ENCODE assay signal across 21 cellular contexts in the genomic region with DNA sequence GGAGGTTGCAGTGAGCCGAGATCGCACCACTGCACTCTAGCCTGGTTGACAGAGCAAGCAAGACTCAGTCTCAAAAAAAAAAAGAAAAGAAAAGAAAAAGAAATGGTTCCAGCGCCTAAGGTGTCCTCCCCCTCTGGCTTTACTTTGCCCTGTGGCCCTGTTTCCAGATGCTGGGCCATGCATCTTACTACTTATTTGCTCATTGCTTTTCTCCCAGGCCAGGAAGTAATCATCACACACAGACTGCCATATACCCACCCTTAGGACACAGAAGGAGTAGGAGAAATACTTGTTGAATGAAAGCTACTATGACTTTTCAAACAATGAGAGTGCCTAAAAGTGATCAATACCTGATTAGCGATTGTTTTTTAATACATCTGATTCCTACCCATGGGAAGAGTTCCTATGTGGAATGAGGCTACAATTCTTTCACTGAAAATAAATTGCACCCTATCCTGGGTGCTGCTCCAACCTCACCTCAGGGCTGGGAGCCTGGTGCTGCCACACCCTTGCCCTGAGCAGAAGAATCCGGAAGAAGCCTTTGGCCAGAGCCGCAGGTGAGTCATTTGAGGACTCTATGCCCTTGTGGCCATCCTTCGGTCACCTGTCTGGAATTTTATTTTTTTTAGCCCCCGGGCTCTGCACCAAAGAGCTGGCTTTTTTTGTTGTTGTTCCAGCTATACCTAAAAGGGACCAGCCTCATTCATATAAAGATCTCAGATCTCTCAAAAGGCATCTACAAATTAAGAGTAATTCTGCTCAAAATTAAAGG. TPM values are rescaled to one million over a fixed set of nuclear protein-coding genes. Genes with fewer than 3 reads are reported as not detected.
A peak's percentile ranks its signal among the peaks of the same experiment; 100 is the strongest.
DNase-seq lines count a peak whose midpoint lies in the region; ATAC-seq and TF ChIP-seq lines count a peak whose summit lies in the region.
"Had no signal": no experiment of that assay in that cellular context is flagged by ENCODE, and none has a peak within 500 bp of the region (broad histone marks: within the 10 kb centered on the region; RNA-seq: fewer than 3 reads in every experiment).

No MANE protein-coding gene starts in this region.

- in situ Hi-C loops in Caki2 (cut with HindIII; ENCODE audit: low pct_unique_long_range_greater_than_20kb, low sequenced_read_pairs) (no loop called here), GM13977 (cut with MboI; ENCODE audit: low pct_unique_long_range_greater_than_20kb, low sequenced_read_pairs, unreplicated experiment) (no loop called here), KBM-7 (cut with MboI; ENCODE audit: low pct_unique_long_range_greater_than_20kb, low sequenced_read_pairs) (no loop called here)

- no peaks in the 10 kb centered on the region for H3K9me3 ChIP-seq in MG63
- H3K9me3 ChIP-seq: heart right ventricle, SJSA1 had no signal

- no peaks in the 10 kb centered on the region for H3K27me3 ChIP-seq in MG63

- no peak for TF ChIP-seq CTCF in GM13977 (IDR thresholded peaks at IDR 0.05; ENCODE audit: extremely low read depth, insufficient read depth, missing control alignments)

- ATAC-seq in esophagus mucosa: peak; percentile 87
- no peak for ATAC-seq in GM19397 (IDR thresholded peaks at IDR 0.05; ENCODE audit: unreplicated experiment)
- ATAC-seq: heart right ventricle, right cardiac atrium had no signal

- no peaks in the 10 kb centered on the region for H3K36me3 ChIP-seq in MG63
- H3K36me3 ChIP-seq: heart right ventricle, SJSA1, WERI-Rb-1 had no signal

- DNase-seq in Caki2 (ENCODE audit: low read depth) (peak; percentile 50), MG63 (peak; percentile 26), renal cortical epithelial cell (ENCODE audit: low read depth) (peak; percentile 13), GM13977 (ENCODE audit: low spot score) (no peak), H4 (ENCODE audit: low spot score) (no peak), KBM-7 (no peak)
- DNase-seq: activated CD4-positive, alpha-beta T cell treated with anti-CD3 and anti-CD28 coated beads, Interleukin-2, amount 50 U/mL, for 4 hours; activated gamma-delta T cell treated with Interleukin-2 at 50 U/mL for 16 hours; DMS 273 treated with DMSO at 0.1 percent for 48 hours; heart right ventricle; naive B cell; NCI-H1436; NCI-H748 treated with DMSO at 0.1 percent for 48 hours; OCI-M1; right cardiac atrium; stimulated activated CD4-positive, alpha-beta T cell treated with anti-CD3 and anti-CD28 coated beads, Interleukin-15, amount 100 ng/mL, for 24 hours; T-helper 2 cell; WERI-Rb-1 had no signal

- no peak overlapping the region for H3K4me3 ChIP-seq in MG63
- H3K4me3 ChIP-seq: heart right ventricle, SJSA1 had no signal

RNA-seq across cellular contexts. Expression of a gene that starts 22.7 kb away (rescaled TPM):
- total RNA-seq in Caki2 (2014; rRNA removed; shearing (Covaris generic); ENCODE audit: low replicate concordance): 7.6 and 13.0 TPM in 2 replicates
- 1.6 and 2.6 TPM in 2 replicates for total RNA-seq in MG63 (2014; rRNA removed; shearing (Covaris generic); ENCODE audit: low replicate concordance)
- 30.8 TPM for total RNA-seq in esophagus mucosa
- 0.35 TPM in 1 of 2 replicates, not detected in the other for total RNA-seq in renal cortical epithelial cell
- 6.2 and 7.2 TPM in 2 replicates for total RNA-seq in H4 (2014; rRNA removed; shearing (Covaris generic))

Comparison
In these comparisons a context has a peak if more than half of its experiments do, and no peak if none do; other contexts are left out.
1. DNase-seq: peak in Caki2 (single experiment), MG63 (single experiment) and renal cortical epithelial cell (single experiment); none in GM13977 (single experiment), H4 (single experiment) and KBM-7 (single experiment).